Comparison of ENCODE assay signal across 18 cellular contexts in genomic region chr18:56291229-56291796, GRCh38.
"Had no signal": no experiment of that assay in that cellular context is flagged by ENCODE, and none has a peak within 500 bp of the region (broad histone marks: within the 10 kb centered on the region; RNA-seq: fewer than 3 reads in every experiment).

No MANE protein-coding gene starts in this region.

- H3K9me3 ChIP-seq: heart left ventricle, testis, tibial nerve had no signal

- H3K36me3 ChIP-seq: heart left ventricle, tibial nerve had no signal

- ATAC-seq: heart left ventricle; left colon; left ventricle myocardium superior; naive thymus-derived CD4-positive, alpha-beta T cell; sciatic nerve; stimulated activated naive B cell treated with anti-CD40 and anti-IgM and Interleukin-4, amounts not matched to agents 10 μg/mL and 1 μg/mL and 100 μg/mL, for 72 hours; stimulated activated naive CD8-positive, alpha-beta T cell treated with anti-CD3 and anti-CD28 coated beads, Interleukin-15, amount 100 ng/mL, for 72 hours had no signal

- DNase-seq: cortex of kidney; foreskin melanocyte; heart left ventricle; hippocampal formation; left colon; left ventricle myocardium superior; mesendoderm; naive thymus-derived CD4-positive, alpha-beta T cell; nephron progenitor cell; stimulated activated CD4-positive, alpha-beta T cell treated with anti-CD3 and anti-CD28 coated beads, Interleukin-2, amount 100 ng/mL, for 24 hours; stimulated activated CD4-positive, alpha-beta T cell treated with anti-CD3 and anti-CD28 coated beads, Interleukin-4, amount 100 ng/mL, for 4 hours; stimulated activated naive B cell treated with anti-CD40 and anti-IgM and Interleukin-4, amounts not matched to agents 10 μg/mL and 1 μg/mL and 100 μg/mL, for 72 hours; stimulated activated naive CD8-positive, alpha-beta T cell treated with anti-CD3 and anti-CD28 coated beads, Interleukin-15, amount 100 ng/mL, for 72 hours; testis had no signal

- H3K27ac ChIP-seq: testis, tibial nerve had no signal

- H3K27me3 ChIP-seq: heart left ventricle, testis, tibial nerve had no signal

- H3K4me1 ChIP-seq: testis, tibial nerve had no signal

- H3K4me3 ChIP-seq: heart left ventricle, lung, skin epidermis, testis, tibial nerve had no signal
